8 cellular contexts compared by ENCODE assay signal in genomic region chr2:156319811-156320490, GRCh38.
DNase-seq lines count a peak whose midpoint lies in the region; ATAC-seq lines count a peak whose summit lies in the region.
"Had no signal": no experiment of that assay in that cellular context is flagged by ENCODE, and none has a peak within 500 bp of the region (broad histone marks: within the 10 kb centered on the region; RNA-seq: fewer than 3 reads in every experiment).

No MANE protein-coding gene starts in this region.

- peak overlapping the region; percentile 35 for H3K4me3 Mint-ChIP-seq in central memory CD8-positive, alpha-beta T cell

- H3K36me3 ChIP-seq in stomach smooth muscle (ENCODE audit: control insufficient read depth in 2 of 2, insufficient read depth in 2 of 2, low read length in 2 of 2) = no peaks in the 10 kb centered on the region

- no peak overlapping the region for H3K27ac ChIP-seq in stomach smooth muscle (ENCODE audit: low read length)

- no peaks in the 10 kb centered on the region for H3K9me3 ChIP-seq in stomach smooth muscle (ENCODE audit: control insufficient read depth in 2 of 2, low read length in 2 of 2)

- H3K4me1 ChIP-seq in stomach smooth muscle (ENCODE audit: control insufficient read depth, insufficient read depth, low read length) = peaks cover 19% of the 10 kb centered on the region

- H3K4me1 Mint-ChIP-seq in central memory CD8-positive, alpha-beta T cell = peaks cover 19% of the 10 kb centered on the region

- ATAC-seq in HG02759 (IDR thresholded peaks at IDR 0.05; ENCODE audit: unreplicated experiment) (peak; percentile 35), GM21717 (IDR thresholded peaks at IDR 0.05; ENCODE audit: unreplicated experiment) (no peak), GM19324 (IDR thresholded peaks at IDR 0.05; ENCODE audit: low FRiP score, unreplicated experiment) (no peak)
- no peak for ATAC-seq in central memory CD8-positive, alpha-beta T cell (replicated peaks; ENCODE audit: extremely low read depth, poor library complexity, severe bottlenecking)

- no peaks in the 10 kb centered on the region for H3K9me3 Mint-ChIP-seq in central memory CD8-positive, alpha-beta T cell

- no peak overlapping the region for H3K27ac Mint-ChIP-seq in central memory CD8-positive, alpha-beta T cell (ENCODE audit: low read depth)

- H3K4me3 ChIP-seq in stomach smooth muscle (ENCODE audit: low read length in 2 of 2) = peak overlapping the region; percentile 15 to 68

- no peak for DNase-seq in central memory CD8-positive, alpha-beta T cell (ENCODE audit: low spot score in 2 of 2)
- DNase-seq in left kidney (ENCODE audit: low read depth, low spot score) (peak; percentile 75), DMS 273 (lab: John Stamatoyannopoulos, UW; ENCODE audit: unreplicated experiment) (no peak)
- DNase-seq: activated naive CD4-positive, alpha-beta T cell treated with anti-CD3 and anti-CD28 coated beads, Interleukin-2, amount 50 U/mL, for 16 hours had no signal

- peaks cover 23 to 54% of the 10 kb centered on the region in 2 donors for H3K27me3 ChIP-seq in stomach smooth muscle (ENCODE audit: control insufficient read depth in 1 of 2, insufficient read depth in 2 of 2, low read length in 2 of 2)

- no peak overlapping the region for H3K9ac ChIP-seq in stomach smooth muscle (ENCODE audit: low read length in 2 of 2)

- peaks cover 70% of the 10 kb centered on the region for H3K27me3 Mint-ChIP-seq in central memory CD8-positive, alpha-beta T cell

- peaks cover 13% of the 10 kb centered on the region for H3K36me3 Mint-ChIP-seq in central memory CD8-positive, alpha-beta T cell (ENCODE audit: insufficient read depth)
